23 cellular contexts compared by ENCODE assay signal in genomic region chr18:49626842-49627360, GRCh38.
"Had no signal": no experiment of that assay in that cellular context is flagged by ENCODE, and none has a peak within 500 bp of the region (broad histone marks: within the 10 kb centered on the region; RNA-seq: fewer than 3 reads in every experiment).

No MANE protein-coding gene starts in this region.

- H3K36me3 ChIP-seq: esophagus muscularis mucosa, gastrocnemius medialis, heart right ventricle, pancreas, prostate gland, right lobe of liver, spleen, tibial nerve, upper lobe of right lung had no signal

- H3K9me3 ChIP-seq: esophagus muscularis mucosa, gastrocnemius medialis, heart right ventricle, mucosa of descending colon, pancreas, prostate gland, right lobe of liver, spleen, tibial nerve, upper lobe of right lung had no signal

- DNase-seq: cortex of kidney; dorsolateral prefrontal cortex; effector memory CD4-positive, alpha-beta T cell; gastrocnemius medialis; heart right ventricle; hypothalamus; mammary epithelial cell; mucosa of descending colon; natural killer cell; occipital lobe; right lobe of liver; spleen; stimulated activated CD4-positive, alpha-beta T cell treated with anti-CD3 and anti-CD28 coated beads, Interleukin-15, amount 100 ng/mL, for 24 hours; stimulated activated CD4-positive, alpha-beta T cell treated with anti-CD3 and anti-CD28 coated beads, Interleukin-1b, Interleukin-23, amount 100 ng/mL, for 48 hours; stimulated activated CD4-positive, alpha-beta T cell treated with anti-CD3 and anti-CD28 coated beads, Interleukin-4, amount 100 ng/mL, for 24 hours; upper lobe of right lung had no signal

- ATAC-seq: gastrocnemius medialis; heart right ventricle; left lobe of liver; mucosa of descending colon; natural killer cell; pancreas; right lobe of liver; stimulated activated memory B cell treated with anti-CD40 and anti-IgM and Interleukin-4, amounts not matched to agents 10 μg/mL and 1 μg/mL and 100 μg/mL, for 72 hours; upper lobe of right lung had no signal

- H3K27ac ChIP-seq: dorsolateral prefrontal cortex, epithelial cell of prostate, esophagus muscularis mucosa, gastrocnemius medialis, heart right ventricle, pancreas, prostate gland, spleen, tibial nerve, upper lobe of right lung had no signal

- H3K27me3 ChIP-seq: esophagus muscularis mucosa, gastrocnemius medialis, pancreas, right lobe of liver, tibial nerve, upper lobe of right lung had no signal

- H3K4me1 ChIP-seq: prostate gland, upper lobe of right lung had no signal

- H3K4me3 ChIP-seq: dorsolateral prefrontal cortex, esophagus muscularis mucosa, gastrocnemius medialis, heart right ventricle, mucosa of descending colon, pancreas, prostate gland, right lobe of liver, spleen, tibial nerve, upper lobe of right lung had no signal
